In the genomic region with DNA sequence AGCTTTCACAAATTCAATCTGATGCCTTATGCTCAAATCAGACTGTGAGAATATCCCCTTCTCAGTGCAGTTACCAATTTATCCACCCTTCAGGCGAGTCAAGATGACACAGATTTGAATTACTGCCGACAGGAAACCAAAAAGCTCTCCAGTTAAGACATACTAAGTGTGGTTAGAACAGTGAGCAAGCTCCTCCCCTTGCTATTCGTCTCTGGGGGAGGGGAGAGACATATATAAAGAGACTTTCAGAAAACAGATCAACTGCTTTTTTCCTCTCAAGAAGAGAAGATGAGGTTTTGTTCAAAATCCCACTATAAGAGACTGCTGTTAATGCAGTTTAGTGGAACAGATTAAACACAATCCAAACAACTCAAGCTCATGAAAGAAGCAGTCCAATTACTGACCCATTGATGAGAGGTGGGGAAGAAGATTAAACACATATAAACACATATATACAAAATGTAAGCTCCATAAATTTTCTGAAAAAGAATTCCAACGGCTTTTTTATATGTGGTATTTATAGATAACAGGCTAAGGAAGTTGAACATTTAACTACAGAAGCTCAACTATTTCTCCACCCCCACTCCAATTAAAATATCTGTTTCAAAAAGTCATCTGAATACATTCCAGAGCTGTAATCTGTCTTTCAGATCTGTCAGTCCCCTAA, we compare ENCODE assay signal across 8 cellular contexts.
DNase-seq lines count a peak whose midpoint lies in the region; ATAC-seq and TF ChIP-seq lines count a peak whose summit lies in the region.

No MANE protein-coding gene starts in this region.

- H3K36me3 Mint-ChIP-seq in activated naive CD4-positive, alpha-beta T cell treated with anti-CD3 and anti-CD28 coated beads, Interleukin-2, amount 10 ng/mL, durations not matched to agents 7 days and 5 days, result peaks cover 7% of the 10 kb centered on the region

- H3K4me3 ChIP-seq in HFF-Myc (replicated peaks; ENCODE audit: low read depth, low read length), result peak overlapping the region; percentile 0; the same call in 1 of the 2 replicates

- peak overlapping the region; percentile 80 for H3K27ac Mint-ChIP-seq in activated naive CD4-positive, alpha-beta T cell treated with anti-CD3 and anti-CD28 coated beads, Interleukin-2, amount 10 ng/mL, durations not matched to agents 7 days and 5 days

- H3K4me3 Mint-ChIP-seq in activated naive CD4-positive, alpha-beta T cell treated with anti-CD3 and anti-CD28 coated beads, Interleukin-2, amount 10 ng/mL, durations not matched to agents 7 days and 5 days, result peak overlapping the region; percentile 78

- intact Hi-C loops in left cardiac atrium (cut with DNase I), result no loop called here

- CTCF ChIA-PET in activated naive CD4-positive, alpha-beta T cell treated with anti-CD3 and anti-CD28 coated beads, Interleukin-2, amount 10 ng/mL, durations not matched to agents 7 days and 5 days (lab: Charles Lee), result interaction anchor here (1.1 to 2.4 kb wide), 9 partner anchors 9 to 113 kb away, joined by 3 to 17 read pairs (median 4); a partner anchor contains a TSS

- H3K9me3 Mint-ChIP-seq in activated naive CD4-positive, alpha-beta T cell treated with anti-CD3 and anti-CD28 coated beads, Interleukin-2, amount 10 ng/mL, durations not matched to agents 7 days and 5 days, result no peaks in the 10 kb centered on the region

- H3K27me3 Mint-ChIP-seq in activated naive CD4-positive, alpha-beta T cell treated with anti-CD3 and anti-CD28 coated beads, Interleukin-2, amount 10 ng/mL, durations not matched to agents 7 days and 5 days, result no peaks in the 10 kb centered on the region

- TF ChIP-seq CTCF in HFF-Myc (IDR thresholded peaks at IDR 0.05; ENCODE audit: low read depth, low read length, missing control alignments), result no peak

- peak; percentile 63 to 85 for ATAC-seq in left cardiac atrium

- DNase-seq in GDM1 (lab: John Stamatoyannopoulos, UW) (peak; percentile 69), HFF-Myc (ENCODE audit: extremely low read depth, low read depth) (no peak), OCI-M1 (lab: John Stamatoyannopoulos, UW) (peak; percentile 89), left cardiac atrium (no peak), OCI-M2 (lab: John Stamatoyannopoulos, UW; ENCODE audit: unreplicated experiment) (no peak), NCI-H2081 (lab: John Stamatoyannopoulos, UW) (no peak)
- peak; percentile 73 for DNase-seq in activated naive CD4-positive, alpha-beta T cell treated with anti-CD3 and anti-CD28 coated beads, Interleukin-2, amount 10 ng/mL, durations not matched to agents 7 days and 5 days
- peak; percentile 47 for DNase-seq in stimulated activated CD4-positive, alpha-beta T cell treated with anti-CD3 and anti-CD28 coated beads, Interleukin-1b, Interleukin-23, amount 100 ng/mL, for 48 hours

- H3K4me1 Mint-ChIP-seq in activated naive CD4-positive, alpha-beta T cell treated with anti-CD3 and anti-CD28 coated beads, Interleukin-2, amount 10 ng/mL, durations not matched to agents 7 days and 5 days, result peaks cover 57% of the 10 kb centered on the region

Comparison
In these comparisons a context has a peak if more than half of its experiments do, and no peak if none do; other contexts are left out.
1. DNase-seq: peak in GDM1 (single experiment), OCI-M1 (single experiment), activated naive CD4-positive, alpha-beta T cell treated with anti-CD3 and anti-CD28 coated beads, Interleukin-2, amount 10 ng/mL, durations not matched to agents 7 days and 5 days (single experiment) and stimulated activated CD4-positive, alpha-beta T cell treated with anti-CD3 and anti-CD28 coated beads, Interleukin-1b, Interleukin-23, amount 100 ng/mL, for 48 hours (single experiment); none in HFF-Myc (single experiment), left cardiac atrium (single experiment), OCI-M2 (single experiment) and NCI-H2081 (0 of 2).